ENCODE assay signal across 1 cellular context in genomic region chr11:75352417-75353206, GRCh38.
TF ChIP-seq lines count a peak whose summit lies in the region.

No MANE protein-coding gene starts in this region.

TF ChIP-seq in HepG2, 621 proteins besides CTCF, POLR2A, EP300 and RAD21 (continued from another document):
- peak; percentile 81; the same call in 1 of the 2 replicates for TF ChIP-seq ZKSCAN5 (CRISPR knock-in tag; IDR thresholded peaks at IDR 0.05)
- TF ChIP-seq ZNF510 (CRISPR knock-in tag; IDR thresholded peaks at IDR 0.05; ENCODE audit: low read depth), result 0 out of 2 replicates have a peak, but pooled peaks have one; percentile 6
- TF ChIP-seq ZEB1 (IDR thresholded peaks at IDR 0.05; ENCODE audit: insufficient replicate concordance, low read depth), result no peak
- no peak for TF ChIP-seq TERF1 (CRISPR knock-in tag; IDR thresholded peaks at IDR 0.05)
- no peak for TF ChIP-seq ZNF704 (CRISPR knock-in tag; IDR thresholded peaks at IDR 0.05; ENCODE audit: borderline replicate concordance)
- TF ChIP-seq AHR (CRISPR knock-in tag; IDR thresholded peaks at IDR 0.05), result 0 out of 2 replicates have a peak, but pooled peaks have one; percentile 16
- TF ChIP-seq ZIK1 (CRISPR knock-in tag; IDR thresholded peaks at IDR 0.05; ENCODE audit: borderline replicate concordance, low read depth), result 0 out of 2 replicates have a peak, but pooled peaks have one; percentile 9
- peak; percentile 8; the same call in 1 of the 2 replicates for TF ChIP-seq ZBTB4 (CRISPR knock-in tag; IDR thresholded peaks at IDR 0.05; ENCODE audit: borderline replicate concordance)
- no peak for TF ChIP-seq ZNF572 (CRISPR knock-in tag; IDR thresholded peaks at IDR 0.05)
- TF ChIP-seq ZFP1 (CRISPR knock-in tag; IDR thresholded peaks at IDR 0.05), result no peak
- peak; percentile 45; the same call in 1 of the 2 replicates for TF ChIP-seq TFE3 (CRISPR knock-in tag; IDR thresholded peaks at IDR 0.05)
